Comparison of ENCODE assay signal across 1 cellular context in genomic region chr15:90154861-90155626, GRCh38.
TF ChIP-seq lines count a peak whose summit lies in the region.

No MANE protein-coding gene starts in this region.

TF ChIP-seq in H1, 55 proteins besides CTCF, POLR2A, EP300 and RAD21:
- TF ChIP-seq NRF1 (IDR thresholded peaks at IDR 0.05; ENCODE audit: low read depth, low read length), result no peak
- TF ChIP-seq ATF3 (IDR thresholded peaks at IDR 0.05; ENCODE audit: insufficient read depth, low read depth, low read length), result no peak
- no peak for TF ChIP-seq KDM1A (IDR thresholded peaks at IDR 0.05; ENCODE audit: borderline replicate concordance, low read length)
- no peak for TF ChIP-seq RNF2 (IDR thresholded peaks at IDR 0.05; ENCODE audit: borderline replicate concordance, low read depth, low read length, missing control alignments, poor library complexity, severe bottlenecking)
- no peak for TF ChIP-seq PHF8 (conservative IDR thresholded peaks at IDR 0.05; ENCODE audit: low read depth, low read length)
- no peak for TF ChIP-seq FOSL1 (IDR thresholded peaks at IDR 0.05; ENCODE audit: insufficient read depth, low read depth, low read length)
- no peak for TF ChIP-seq BRCA1 (IDR thresholded peaks at IDR 0.05; ENCODE audit: low read depth, low read length)
- TF ChIP-seq KDM5A (IDR thresholded peaks at IDR 0.05; ENCODE audit: low read length), result no peak
